Comparison of ENCODE assay signal across 6 cellular contexts in genomic region chr1:154956557-154956956, GRCh38. TPM values are rescaled to one million over a fixed set of nuclear protein-coding genes. Genes with fewer than 3 reads are reported as not detected.
A peak's percentile ranks its signal among the peaks of the same experiment; 100 is the strongest.
DNase-seq lines count a peak whose midpoint lies in the region; ATAC-seq and TF ChIP-seq lines count a peak whose summit lies in the region.

No MANE protein-coding gene starts in this region.

- H3K27me3 ChIP-seq in HCT116 (ENCODE audit: insufficient read depth, low read length) (no peaks in the 10 kb centered on the region), body of pancreas (no peaks in the 10 kb centered on the region)

- no peaks in the 10 kb centered on the region for H3K9me2 ChIP-seq in HCT116 (ENCODE audit: insufficient read depth)

- intact Hi-C loops in HCT116 (cut with micrococcal nuclease) (no loop called here), body of pancreas (cut with DNase I) (no loop called here), natural killer cell (cut with micrococcal nuclease) (loop anchor here (1.0 to 5.0 kb wide), 3 partner anchors 18 to 96 kb away; partner anchors contain the start of genes ADAM15 and CKS1B)

- H3K36me3 ChIP-seq in HCT116 (ENCODE audit: control insufficient read depth in 1 of 2, insufficient read depth in 2 of 2, low read length in 2 of 2) (peaks cover 3 to 13% of the 10 kb centered on the region in 2 experiments; a peak in 2 of 4 replicates), body of pancreas (replicated peaks in 1 of 2; ENCODE audit: insufficient read depth in 1 of 2, low read depth in 2 of 2) (peaks cover 0 to 4% of the 10 kb centered on the region in 2 donors)

- CTCF ChIA-PET in HCT116 (lab: Charles Lee) = interaction anchor here (0.9 to 1.3 kb wide), 3 partner anchors 61 to 410 kb away, joined by 3 to 4 read pairs (median 4); partner anchors contain the start of gene ADAM15

- H3K9ac ChIP-seq in HCT116 (ENCODE audit: low read length) = peak overlapping the region; percentile 56

- H3K27ac ChIP-seq in HCT116 (ENCODE audit: low read depth, low read length) = peak overlapping the region; percentile 5; the same call in 1 of the 2 replicates
- peak overlapping the region in 3 of 4 donors; percentile 12 to 83 (median 79) for H3K27ac ChIP-seq in body of pancreas

- H3K4me1 ChIP-seq in HCT116 (ENCODE audit: control insufficient read depth in 1 of 2, insufficient read depth in 2 of 2, low read length in 2 of 2) = peaks cover 18 to 40% of the 10 kb centered on the region in 2 experiments
- H3K4me1 ChIP-seq in body of pancreas = peaks cover 55% of the 10 kb centered on the region

- H3K9me3 ChIP-seq in HCT116 (ENCODE audit: control insufficient read depth in 1 of 2, insufficient read depth in 1 of 2, low read depth in 1 of 2, low read length in 2 of 2) (no peaks in the 10 kb centered on the region), body of pancreas (no peaks in the 10 kb centered on the region)

- DNase-seq in HCT116 (ENCODE audit: low read depth, low spot score) (no peak), body of pancreas (peak in 1 of 4 donors; percentile 31), natural killer cell (no peak), SW480 (ENCODE audit: low spot score) (no peak)
- DNase-seq in activated CD8-positive, alpha-beta memory T cell treated with anti-CD3 and anti-CD28 coated beads, Interleukin-2, amount 50 U/mL, for 4 hours = no peak
- DNase-seq in stimulated activated CD4-positive, alpha-beta T cell treated with anti-CD3 and anti-CD28 coated beads, Interleukin-15, amount 100 ng/mL, for 24 hours = no peak

- POLR2A ChIA-PET in HCT116 (lab: Charles Lee) = interaction anchor here (2.4 kb wide), 1 partner anchor 14 kb away, joined by 10 read pairs; the partner anchor contains the start of gene SHC1

- TF ChIP-seq CTCF in HCT116 (IDR thresholded peaks at IDR 0.05 in 2 of 3, conservative IDR thresholded peaks at IDR 0.05 in 1 of 3; ENCODE audit: borderline replicate concordance in 1 of 3, insufficient read depth in 1 of 3, low read depth in 2 of 3, low read length in 2 of 3) = no peak
- no peak for TF ChIP-seq CTCF in body of pancreas (IDR thresholded peaks at IDR 0.05)
- no peak for TF ChIP-seq CTCF in natural killer cell (IDR thresholded peaks at IDR 0.05)

- TF ChIP-seq POLR2A in HCT116 (IDR thresholded peaks at IDR 0.05; ENCODE audit: borderline replicate concordance, extremely low read depth, insufficient read depth, insufficient read length) (no peak), body of pancreas (IDR thresholded peaks at IDR 0.05) (no peak)

- H3K36me3 Mint-ChIP-seq in natural killer cell = no peaks in the 10 kb centered on the region

- H3K4me3 Mint-ChIP-seq in natural killer cell = peak overlapping the region; percentile 94

- no peaks in the 10 kb centered on the region for H3K27me3 Mint-ChIP-seq in natural killer cell (ENCODE audit: low read depth in 2 of 2)

- WGBS in body of pancreas, 2 donors = 15 to 21% methylated on average over 5 to 6 of the region's 6 CpGs

- peak overlapping the region; percentile 89 to 94 for H3K27ac Mint-ChIP-seq in natural killer cell

- no TSS peak for BruUV-seq in HCT116 (replicated peaks; lab: Mats Ljungman, UMichigan)

- peak overlapping the region; percentile 87 for H3K4me2 ChIP-seq in HCT116 (ENCODE audit: low read length)

- no peaks in the 10 kb centered on the region for H4K20me1 ChIP-seq in HCT116 (ENCODE audit: insufficient read depth)

- H3K4me3 ChIP-seq in HCT116 (replicated peaks in 1 of 2; ENCODE audit: low read depth in 1 of 2, low read length in 2 of 2) = peak overlapping the region; percentile 60 to 62
- no peak overlapping the region for H3K4me3 ChIP-seq in body of pancreas

- no peak for TF ChIP-seq RAD21 in HCT116 (IDR thresholded peaks at IDR 0.05; ENCODE audit: low read depth)

- peaks cover 14% of the 10 kb centered on the region for H3K79me2 ChIP-seq in HCT116 (ENCODE audit: insufficient read depth, low read length)

- ATAC-seq in HCT116 (no peak), body of pancreas (no peak), natural killer cell (no peak)

- no peaks in the 10 kb centered on the region for H3K9me3 Mint-ChIP-seq in natural killer cell

- RAD21 ChIA-PET in HCT116 (lab: Charles Lee; ENCODE audit: low non-redundant PET in 1 of 2, low total read pairs in 2 of 2, uncharacterized antibody in 2 of 2, unreplicated experiment in 2 of 2) = no interaction called here

- H3K4me1 Mint-ChIP-seq in natural killer cell = peaks cover 59 to 63% of the 10 kb centered on the region in 2 donors

- H2AFZ ChIP-seq in HCT116 (ENCODE audit: low read depth, low read length, poor library complexity, severe bottlenecking) = no peak overlapping the region

TF ChIP-seq in HCT116, 20 proteins besides CTCF, POLR2A, EP300 and RAD21:
- TF ChIP-seq CEBPB (IDR thresholded peaks at IDR 0.05; ENCODE audit: low read depth) = no peak
- no peak for TF ChIP-seq TCF7L2 (IDR thresholded peaks at IDR 0.05; ENCODE audit: borderline replicate concordance, extremely low read depth, insufficient read depth, insufficient read length)
- TF ChIP-seq ZFX (IDR thresholded peaks at IDR 0.05) = no peak
- TF ChIP-seq FOSL1 (IDR thresholded peaks at IDR 0.05; ENCODE audit: low read depth) = no peak
- TF ChIP-seq ATF3 (IDR thresholded peaks at IDR 0.05) = no peak
- no peak for TF ChIP-seq ELF1 (IDR thresholded peaks at IDR 0.05; ENCODE audit: borderline replicate concordance, low read depth)
- no peak for TF ChIP-seq CBX3 (IDR thresholded peaks at IDR 0.05; ENCODE audit: low read depth)
- TF ChIP-seq ZNF274 (IDR thresholded peaks at IDR 0.05; ENCODE audit: low read depth, low read length) = no peak
- TF ChIP-seq SIN3A (IDR thresholded peaks at IDR 0.05; ENCODE audit: low read depth) = no peak
- TF ChIP-seq REST (IDR thresholded peaks at IDR 0.05; ENCODE audit: low read depth) = no peak
- no peak for TF ChIP-seq JUND (IDR thresholded peaks at IDR 0.05)
- TF ChIP-seq MAX (IDR thresholded peaks at IDR 0.05) = no peak
- TF ChIP-seq SRF (IDR thresholded peaks at IDR 0.05; ENCODE audit: low read depth) = no peak
- TF ChIP-seq EZH2 (IDR thresholded peaks at IDR 0.05) = no peak
- no peak for TF ChIP-seq EGR1 (IDR thresholded peaks at IDR 0.05; ENCODE audit: low read depth)
- TF ChIP-seq SP1 (IDR thresholded peaks at IDR 0.05; ENCODE audit: low read depth) = no peak
- no peak for TF ChIP-seq EZH2phosphoT487 (IDR thresholded peaks at IDR 0.05; ENCODE audit: borderline replicate concordance)

RNA-seq across cellular contexts. Expression of gene PBXIP1, which starts 0.7 kb away (rescaled TPM):
- total RNA-seq in HCT116 (2021; ENCODE audit: unreplicated experiment) (12.6 TPM), body of pancreas (10 to 100 TPM; 26.0 to 60.7 TPM), natural killer cell (100 to 1,000 TPM; 158 to 200 (median 197) TPM)
- polyA plus RNA-seq in HCT116 (2012) = 12.5 and 17.2 TPM in 2 replicates

RNA-seq across cellular contexts. Expression of gene PYGO2, which starts 5.0 kb away (rescaled TPM):
- total RNA-seq in HCT116 (2021; ENCODE audit: unreplicated experiment) = 37.2 TPM
- polyA plus RNA-seq in HCT116 (2012) = 17.0 and 22.1 TPM in 2 replicates
- 10 to 100 TPM; 10.9 to 15.2 TPM for total RNA-seq in body of pancreas
- total RNA-seq in natural killer cell = 10 to 100 TPM; 21.6 to 32.1 (median 27.5) TPM

RNA-seq across cellular contexts. Expression of gene SHC1, which starts 14.0 kb away (rescaled TPM):
- total RNA-seq in HCT116 (2021; ENCODE audit: unreplicated experiment) (148 TPM), body of pancreas (10 to 100 TPM; 38.1 to 45.5 TPM), natural killer cell (100 to 1,000 TPM in 1 of 3 donors, 10 to 100 TPM in 2; 94.6 to 112 (median 96.8) TPM)
- polyA plus RNA-seq in HCT116 (2012) = 135 and 142 TPM in 2 replicates

RNA-seq across cellular contexts. Expression of gene CKS1B, which starts 17.9 kb away (rescaled TPM):
- total RNA-seq in HCT116 (2021; ENCODE audit: unreplicated experiment) = 229 TPM
- polyA plus RNA-seq in HCT116 (2012) = 490 and 557 TPM in 2 replicates
- 10 to 100 TPM; 15.6 to 29.0 TPM for total RNA-seq in body of pancreas
- total RNA-seq in natural killer cell = 10 to 100 TPM in 2 of 3 donors, 1 to 10 TPM in 1; 8.5 to 13.0 (median 12.9) TPM

RNA-seq across cellular contexts. Expression of gene PMVK, which starts 20.0 kb away (rescaled TPM):
- 24.0 TPM for total RNA-seq in HCT116 (2021; ENCODE audit: unreplicated experiment)
- 34.6 and 43.4 TPM in 2 replicates for polyA plus RNA-seq in HCT116 (2012)
- 10 to 100 TPM in 1 of 2 donors, 1 to 10 TPM in 1; 7.0 to 18.5 TPM for total RNA-seq in body of pancreas
- total RNA-seq in natural killer cell = 10 to 100 TPM in 2 of 3 donors, 1 to 10 TPM in 1; 9.0 to 12.1 (median 11.0) TPM

Comparison
In these comparisons a context has a peak if more than half of its experiments do, and no peak if none do; other contexts are left out.
1. H3K4me3 ChIP-seq: peak in HCT116 (2 of 2); none in body of pancreas (0 of 2).